ENCODE assay signal across 1 cellular context in genomic region chr1:227946624-227947424, GRCh38.
TF ChIP-seq lines count a peak whose summit lies in the region.

No MANE protein-coding gene starts in this region.

TF ChIP-seq in HepG2, 621 proteins besides CTCF, POLR2A, EP300 and RAD21 (continued from another document):
- TF ChIP-seq KLF9 (CRISPR knock-in tag; IDR thresholded peaks at IDR 0.05; ENCODE audit: low read depth): no peak
- no peak for TF ChIP-seq ZFP90 (CRISPR knock-in tag; IDR thresholded peaks at IDR 0.05; ENCODE audit: borderline replicate concordance)
- peak; percentile 30; the same call in 1 of the 2 replicates for TF ChIP-seq HOXA3 (CRISPR knock-in tag; IDR thresholded peaks at IDR 0.05)
- TF ChIP-seq EZH2 (conservative IDR thresholded peaks at IDR 0.05; ENCODE audit: low read depth, low read length): peak; percentile 62; the same call in 1 of the 2 replicates
- peak; percentile 5; the same call in 1 of the 2 replicates for TF ChIP-seq SMC3 (IDR thresholded peaks at IDR 0.05; ENCODE audit: low read length)
- no peak for TF ChIP-seq ZNF691 (CRISPR knock-in tag; IDR thresholded peaks at IDR 0.05; ENCODE audit: borderline replicate concordance, low read depth)
- TF ChIP-seq STAG1 (CRISPR knock-in tag; IDR thresholded peaks at IDR 0.05): peak; percentile 89
- TF ChIP-seq KDM2A (CRISPR knock-in tag; IDR thresholded peaks at IDR 0.05; ENCODE audit: borderline replicate concordance, low read depth): peak; percentile 47; the same call in 1 of the 2 replicates
- no peak for TF ChIP-seq NONO (IDR thresholded peaks at IDR 0.05)
- TF ChIP-seq NONO (CRISPR knock-in tag; conservative IDR thresholded peaks at IDR 0.05): peak; percentile 50; the same call in 1 of the 2 replicates
- TF ChIP-seq FOXP1 (IDR thresholded peaks at IDR 0.05): no peak
- TF ChIP-seq FOXP1 (CRISPR knock-in tag; IDR thresholded peaks at IDR 0.05): no peak
- no peak for TF ChIP-seq KLF15 (CRISPR knock-in tag; IDR thresholded peaks at IDR 0.05; ENCODE audit: borderline replicate concordance)
- TF ChIP-seq HIC2 (CRISPR knock-in tag; IDR thresholded peaks at IDR 0.05; ENCODE audit: low read depth): no peak
- TF ChIP-seq SATB2 (CRISPR knock-in tag; IDR thresholded peaks at IDR 0.05): no peak
- no peak for TF ChIP-seq LCORL (IDR thresholded peaks at IDR 0.05)
- TF ChIP-seq LCORL (CRISPR knock-in tag; IDR thresholded peaks at IDR 0.05): 0 out of 2 replicates have a peak, but pooled peaks have one; percentile 26
- peak; percentile 38; the same call in 1 of the 2 replicates for TF ChIP-seq GABPB1 (CRISPR knock-in tag; IDR thresholded peaks at IDR 0.05)
- TF ChIP-seq ZNF883 (CRISPR knock-in tag; IDR thresholded peaks at IDR 0.05; ENCODE audit: not compliant biosample characterization): no peak
- peak; percentile 28 for TF ChIP-seq YY1 (IDR thresholded peaks at IDR 0.05; ENCODE audit: insufficient read depth, insufficient replicate concordance, low read depth, low read length)
- TF ChIP-seq ZNF674 (CRISPR knock-in tag; IDR thresholded peaks at IDR 0.05; ENCODE audit: low read depth): no peak
- 0 out of 2 replicates have a peak, but pooled peaks have one; percentile 3 for TF ChIP-seq FOXO1 (CRISPR knock-in tag; IDR thresholded peaks at IDR 0.05)
- peak; percentile 26; the same call in 1 of the 2 replicates for TF ChIP-seq SAP130 (CRISPR knock-in tag; IDR thresholded peaks at IDR 0.05; ENCODE audit: low read depth)
- peak; percentile 75 for TF ChIP-seq ZNF800 (CRISPR knock-in tag; IDR thresholded peaks at IDR 0.05)
- TF ChIP-seq SETDB1 (CRISPR knock-in tag; IDR thresholded peaks at IDR 0.05; ENCODE audit: borderline replicate concordance): no peak
- peak; percentile 81 for TF ChIP-seq MTF2 (CRISPR knock-in tag; IDR thresholded peaks at IDR 0.05; ENCODE audit: borderline replicate concordance)
- 0 out of 2 replicates have a peak, but pooled peaks have one; percentile 37 for TF ChIP-seq EED (CRISPR knock-in tag; IDR thresholded peaks at IDR 0.05)
- peak; percentile 66; the same call in 1 of the 2 replicates for TF ChIP-seq ZSCAN20 (CRISPR knock-in tag; IDR thresholded peaks at IDR 0.05; ENCODE audit: borderline replicate concordance)
TF ChIP-seq in HepG2: peak in this region for 35.
